In genomic region chr9:85008215-85008614, GRCh38 we compare ENCODE assay signal across 26 cellular contexts.
A peak's percentile ranks its signal among the peaks of the same experiment; 100 is the strongest.
DNase-seq lines count a peak whose midpoint lies in the region; ATAC-seq, FAIRE-seq and TF ChIP-seq lines count a peak whose summit lies in the region.
"Had no signal": no experiment of that assay in that cellular context is flagged by ENCODE, and none has a peak within 500 bp of the region (broad histone marks: within the 10 kb centered on the region; RNA-seq: fewer than 3 reads in every experiment).

No MANE protein-coding gene starts in this region.

- H3K4me1 Mint-ChIP-seq in activated CD4-positive, alpha-beta T cell treated with anti-CD3 and anti-CD28 coated beads, Interleukin-2, amount 10 ng/mL, durations not matched to agents 24 days and 14 days: no peaks in the 10 kb centered on the region
- H3K4me1 Mint-ChIP-seq: CD14-positive monocyte; CD4-positive, alpha-beta memory T cell; CD4-positive, CD25-positive, alpha-beta regulatory T cell; CD8-positive, alpha-beta memory T cell had no signal

- no TSS peak for BruUV-seq in K562 (replicated peaks; lab: Mats Ljungman, UMichigan)

- H3K4me1 ChIP-seq in K562 (replicated peaks in 1 of 2; ENCODE audit: control insufficient read depth in 2 of 2, insufficient read depth in 2 of 2, low read length in 2 of 2): no peaks in the 10 kb centered on the region
- H3K4me1 ChIP-seq: BE2C had no signal

- H3K27ac ChIP-seq in K562 (ENCODE audit: extremely low read depth, low read depth, low read length): no peak overlapping the region
- H3K27ac ChIP-seq: BLaER1 had no signal

- no peak overlapping the region for H3K27ac Mint-ChIP-seq in activated CD4-positive, alpha-beta T cell treated with anti-CD3 and anti-CD28 coated beads, Interleukin-2, amount 10 ng/mL, durations not matched to agents 24 days and 14 days
- H3K27ac Mint-ChIP-seq: CD14-positive monocyte; CD4-positive, alpha-beta memory T cell; CD4-positive, CD25-positive, alpha-beta regulatory T cell; CD8-positive, alpha-beta memory T cell had no signal

- no peaks in the 10 kb centered on the region for H3K9me1 ChIP-seq in K562 (ENCODE audit: control insufficient read depth, insufficient read depth, low read length)

- no peaks in the 10 kb centered on the region for H3K79me2 ChIP-seq in K562 (ENCODE audit: control insufficient read depth, insufficient read depth, low read length)

- H4K20me1 ChIP-seq in K562 (replicated peaks; ENCODE audit: control insufficient read depth, insufficient read depth, low read length): no peaks in the 10 kb centered on the region
- H4K20me1 ChIP-seq: BLaER1 had no signal

- no peak overlapping the region for H3K4me3 Mint-ChIP-seq in activated CD4-positive, alpha-beta T cell treated with anti-CD3 and anti-CD28 coated beads, Interleukin-2, amount 10 ng/mL, durations not matched to agents 24 days and 14 days
- H3K4me3 Mint-ChIP-seq: CD14-positive monocyte; CD4-positive, alpha-beta memory T cell; CD8-positive, alpha-beta memory T cell had no signal

- no peaks in the 10 kb centered on the region for H3K9me3 ChIP-seq in K562 (replicated peaks; ENCODE audit: control insufficient read depth, insufficient read depth, low read depth, low read length)
- H3K9me3 ChIP-seq: BE2C, BLaER1 had no signal

- H3K27me3 Mint-ChIP-seq in activated CD4-positive, alpha-beta T cell treated with anti-CD3 and anti-CD28 coated beads, Interleukin-2, amount 10 ng/mL, durations not matched to agents 24 days and 14 days: no peaks in the 10 kb centered on the region
- H3K27me3 Mint-ChIP-seq: CD4-positive, CD25-positive, alpha-beta regulatory T cell had no signal

- FAIRE-seq in GM19239 (lab: Jason Lieb, UNC): peak; percentile 49
- peak; percentile 11 for FAIRE-seq in H54 (lab: Jason Lieb, UNC)
- FAIRE-seq in K562 (lab: Jason Lieb, UNC): no peak
- FAIRE-seq in urothelium cell line (lab: Jason Lieb, UNC): peak; percentile 50
- no peak for FAIRE-seq in GM12891 (lab: Jason Lieb, UNC)
- FAIRE-seq: A204.1, GM12878 had no signal

- no peaks in the 10 kb centered on the region for H3K9me3 Mint-ChIP-seq in activated CD4-positive, alpha-beta T cell treated with anti-CD3 and anti-CD28 coated beads, Interleukin-2, amount 10 ng/mL, durations not matched to agents 24 days and 14 days
- H3K9me3 Mint-ChIP-seq: CD4-positive, alpha-beta memory T cell had no signal

- in situ Hi-C loops in K562 (cut with MboI): no loop called here

- H2AFZ ChIP-seq in K562 (ENCODE audit: low read depth, low read length): no peak overlapping the region

- TF ChIP-seq CTCF in K562 (IDR thresholded peaks at IDR 0.05 in 2 of 3, conservative IDR thresholded peaks at IDR 0.05 in 1 of 3; ENCODE audit: insufficient read depth in 2 of 3, low read depth in 1 of 3, low read length in 3 of 3): no peak

- no peak overlapping the region for H3K4me2 ChIP-seq in K562 (ENCODE audit: insufficient read depth, low read length)

- WGBS in K562 (ENCODE audit: insufficient coverage, low coverage, missing lambda C conversion rate): 0% methylated on average over 3 of the region's 3 CpGs

- no peak for TF ChIP-seq RAD21 in K562 (CRISPR knock-in tag; conservative IDR thresholded peaks at IDR 0.05 in 1 of 2, IDR thresholded peaks at IDR 0.05 in 1 of 2)

- DNase-seq in GM19239 (ENCODE audit: insufficient read length, low spot score) (no peak), H54 (ENCODE audit: insufficient read length, low spot score) (no peak), K562 (ENCODE audit: extremely low read depth in 1 of 4, low spot score in 3 of 4) (no peak), urothelium cell line (ENCODE audit: low spot score) (no peak), GM12891 (ENCODE audit: insufficient read length, low spot score) (no peak), inferior parietal cortex (ENCODE audit: extremely low spot score) (no peak)
- DNase-seq in activated CD4-positive, alpha-beta T cell treated with anti-CD3 and anti-CD28 coated beads, Interleukin-2, amount 10 ng/mL, durations not matched to agents 24 days and 14 days: no peak
- DNase-seq: 8988T; ACHN; BE2C; C1 segment of cervical spinal cord; CD4-positive, alpha-beta memory T cell; CD4-positive, CD25-positive, alpha-beta regulatory T cell; CD8-positive, alpha-beta memory T cell; COR-L47; DMS 273 treated with DMSO at 0.1 percent for 48 hours; DMS153; DMS53; DMS79; DND-41; EL; GDM1 had no signal

- no peak overlapping the region for H3K4me3 ChIP-seq in K562
- H3K4me3 ChIP-seq: BLaER1, GM12878 had no signal

- POLR2A ChIA-PET in K562 (lab: Yijun Ruan, JAX): no interaction called here

- no peak for TF ChIP-seq POLR2A in H54 (IDR thresholded peaks at IDR 0.05; ENCODE audit: low read depth, low read length)
- no peak for TF ChIP-seq POLR2A in K562 (conservative IDR thresholded peaks at IDR 0.05)
- TF ChIP-seq POLR2A in GM12891 (IDR thresholded peaks at IDR 0.05; ENCODE audit: low read depth, low read length): no peak

- no peaks in the 10 kb centered on the region for H3K36me3 ChIP-seq in K562 (ENCODE audit: control insufficient read depth, insufficient read depth, low read length)
- H3K36me3 ChIP-seq: BE2C, BLaER1 had no signal

- H3K36me3 Mint-ChIP-seq in activated CD4-positive, alpha-beta T cell treated with anti-CD3 and anti-CD28 coated beads, Interleukin-2, amount 10 ng/mL, durations not matched to agents 24 days and 14 days (ENCODE audit: low read depth): no peaks in the 10 kb centered on the region
- H3K36me3 Mint-ChIP-seq: CD14-positive monocyte; CD4-positive, alpha-beta memory T cell; CD4-positive, CD25-positive, alpha-beta regulatory T cell; CD8-positive, alpha-beta memory T cell had no signal

- TF ChIP-seq EP300 in K562 (IDR thresholded peaks at IDR 0.05; ENCODE audit: low read length): no peak

- ATAC-seq in K562: no peak

- CTCF ChIA-PET in K562 (lab: Yijun Ruan, JAX; ENCODE audit: low intra/inter-chr PET ratio): no interaction called here

- H3K27me3 ChIP-seq in K562 (ENCODE audit: control insufficient read depth in 2 of 2, insufficient read depth in 2 of 2, low read length in 2 of 2): no peaks in the 10 kb centered on the region
- H3K27me3 ChIP-seq: BE2C, BLaER1 had no signal

- intact Hi-C loops in K562 (cut with micrococcal nuclease): no loop called here
- intact Hi-C loops in activated CD4-positive, alpha-beta T cell treated with anti-CD3 and anti-CD28 coated beads, Interleukin-2, amount 10 ng/mL, durations not matched to agents 24 days and 14 days (cut with micrococcal nuclease): no loop called here

- H3K9ac ChIP-seq in K562 (ENCODE audit: insufficient read depth in 1 of 2, low read depth in 2 of 2, low read length in 2 of 2): no peak overlapping the region
- H3K9ac ChIP-seq: BLaER1 had no signal

TF ChIP-seq in K562, 482 proteins besides CTCF, POLR2A, EP300 and RAD21 (continues in another document):
- TF ChIP-seq MEF2A (IDR thresholded peaks at IDR 0.05; ENCODE audit: control insufficient read depth, low read depth, low read length): no peak

TF ChIP-seq in GM12891, 5 proteins besides CTCF, POLR2A, EP300 and RAD21:
- TF ChIP-seq POLR2AphosphoS5 (IDR thresholded peaks at IDR 0.05; ENCODE audit: low read depth, low read length) (no peak), POU2F2 (IDR thresholded peaks at IDR 0.05; ENCODE audit: low read depth, low read length) (no peak), TAF1 (IDR thresholded peaks at IDR 0.05; ENCODE audit: low read depth, low read length) (no peak), PAX5 (IDR thresholded peaks at IDR 0.05; ENCODE audit: insufficient read depth, low read length, severe bottlenecking) (no peak), SPI1 (IDR thresholded peaks at IDR 0.05; ENCODE audit: low read depth, low read length) (no peak)
TF ChIP-seq in GM12891: peak in this region for 0.
